Comparison of ENCODE assay signal across 24 cellular contexts in the genomic region with DNA sequence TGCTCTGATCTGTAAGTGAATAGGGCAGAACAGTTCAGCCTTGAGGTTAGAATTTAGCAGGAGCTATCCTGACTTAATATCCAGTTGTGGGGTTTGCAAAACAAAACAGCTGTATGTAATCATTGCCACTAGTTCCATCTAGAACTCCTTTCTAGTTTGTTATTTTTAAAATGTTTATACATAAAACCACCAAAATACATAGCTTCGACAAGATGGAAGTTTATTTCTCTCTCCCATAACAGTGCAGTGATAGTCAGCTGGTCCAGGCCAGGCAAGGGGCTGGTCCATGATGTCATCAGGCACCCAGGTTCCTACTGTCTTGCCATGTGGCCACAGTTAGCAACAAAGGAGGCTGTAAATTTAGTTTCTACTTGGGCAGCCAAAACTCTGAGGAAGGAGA. TPM values are rescaled to one million over a fixed set of nuclear protein-coding genes. Genes with fewer than 3 reads are reported as not detected.
DNase-seq lines count a peak whose midpoint lies in the region; TF ChIP-seq lines count a peak whose summit lies in the region.
"Had no signal": no experiment of that assay in that cellular context is flagged by ENCODE, and none has a peak within 500 bp of the region (broad histone marks: within the 10 kb centered on the region; RNA-seq: fewer than 3 reads in every experiment).

No MANE protein-coding gene starts in this region.

- H3K27ac Mint-ChIP-seq in MCF 10A (ENCODE audit: low read depth, unreplicated experiment): no peak overlapping the region
- H3K27ac Mint-ChIP-seq: CD4-positive, alpha-beta T cell had no signal

- H3K27ac ChIP-seq in mammary epithelial cell (ENCODE audit: insufficient read depth, low read depth, low read length) (no peak overlapping the region), osteoblast (ENCODE audit: low read depth, low read length) (no peak overlapping the region)
- H3K27ac ChIP-seq: BLaER1 had no signal

- H3K4me2 ChIP-seq in mammary epithelial cell (ENCODE audit: insufficient read depth, low read depth, low read length): no peak overlapping the region
- H3K4me2 ChIP-seq in osteoblast (ENCODE audit: insufficient read depth, low read length): no peak overlapping the region
- H3K4me2 ChIP-seq: BLaER1 had no signal

- BruUV-seq in mammary epithelial cell (replicated peaks; lab: Mats Ljungman, UMichigan) (TSS peak; percentile 3), MCF 10A (replicated peaks; lab: Mats Ljungman, UMichigan) (no TSS peak)

- dilution Hi-C loops in mammary epithelial cell (cut with HindIII; ENCODE audit: low sequenced_read_pairs): no loop called here

- H2AFZ ChIP-seq in mammary epithelial cell (ENCODE audit: low read depth, low read length): no peak overlapping the region
- H2AFZ ChIP-seq in osteoblast (ENCODE audit: low read length): no peak overlapping the region

- no peak overlapping the region for H3K4me3 ChIP-seq in mammary epithelial cell (replicated peaks in 1 of 3; ENCODE audit: insufficient read depth in 1 of 3, low read depth in 2 of 3, low read length in 3 of 3)
- no peak overlapping the region for H3K4me3 ChIP-seq in fibroblast of mammary gland (ENCODE audit: control insufficient read depth, low read depth, low read length)
- H3K4me3 ChIP-seq in osteoblast (ENCODE audit: insufficient read depth, low read length): no peak overlapping the region
- H3K4me3 ChIP-seq: BLaER1 had no signal

- H3K9me3 Mint-ChIP-seq in MCF 10A (ENCODE audit: unreplicated experiment): no peaks in the 10 kb centered on the region
- H3K9me3 Mint-ChIP-seq: CD4-positive, alpha-beta T cell had no signal

- WGBS in mammary epithelial cell (ENCODE audit: low coverage, missing lambda C conversion rate): 100% methylated on average over 1 of the region's 1 CpG

- no peaks in the 10 kb centered on the region for H3K27me3 Mint-ChIP-seq in MCF 10A (ENCODE audit: insufficient read depth, unreplicated experiment)
- H3K27me3 Mint-ChIP-seq: CD4-positive, alpha-beta T cell had no signal

- H3K79me2 ChIP-seq in mammary epithelial cell (ENCODE audit: insufficient read depth, low read length) (peaks cover 3% of the 10 kb centered on the region), osteoblast (ENCODE audit: insufficient read depth, low read length) (peaks cover 2% of the 10 kb centered on the region)

- in situ Hi-C loops in mammary epithelial cell (cut with MboI; ENCODE audit: low sequenced_read_pairs in 2 of 2): no loop called here

- no peak for DNase-seq in mammary epithelial cell
- no peak for DNase-seq in MCF 10A (ENCODE audit: unreplicated experiment)
- DNase-seq in M059J (ENCODE audit: low read depth): peak; percentile 9
- peak; percentile 24 for DNase-seq in fibroblast of mammary gland (ENCODE audit: low read depth)
- DNase-seq in osteoblast (ENCODE audit: insufficient read length, low spot score, missing footprints): peak; percentile 13
- DNase-seq in activated effector memory CD4-positive, alpha-beta T cell treated with Interleukin-2 at 50 U/mL for 16 hours: no peak
- DNase-seq in activated CD4-positive, alpha-beta T cell treated with anti-CD3 and anti-CD28 coated beads for 48 hours: no peak
- DNase-seq: Caco-2; CD4-positive, alpha-beta T cell; DMS 273 treated with DMSO at 0.1 percent for 48 hours; GOT3; NCI-H1092; NCI-H1436; NCI-H187 treated with DMSO at 0.1 percent for 48 hours; NCI-H2107; NCI-H446 treated with DMSO at 0.1 percent for 48 hours; NCI-H526 treated with DMSO at 0.1 percent for 48 hours; OCI-M1; Right ventricle myocardium superior had no signal

- no peaks in the 10 kb centered on the region for H3K27me3 ChIP-seq in mammary epithelial cell (ENCODE audit: insufficient read depth, low read length)
- no peaks in the 10 kb centered on the region for H3K27me3 ChIP-seq in osteoblast (ENCODE audit: insufficient read depth, low read length)
- H3K27me3 ChIP-seq: BLaER1 had no signal

- CTCF ChIA-PET in mammary epithelial cell (lab: Charles Lee; ENCODE audit: low non-redundant PET) (no interaction called here), MCF 10A (lab: Yijun Ruan, JAX) (interaction anchor here (0.6 to 3.9 kb wide), 3 partner anchors 10 to 913 kb away, joined by 3 to 20 read pairs (median 3); a partner anchor contains a TSS)

- intact Hi-C loops in mammary epithelial cell (cut with micrococcal nuclease): no loop called here
- intact Hi-C loops in MCF 10A (cut with micrococcal nuclease): no loop called here

- POLR2A ChIA-PET in MCF 10A (lab: Yijun Ruan, JAX): interaction anchor here (1.1 to 2.2 kb wide), 4 partner anchors 9 to 26 kb away, joined by 3 to 6 read pairs (median 4); a partner anchor contains a TSS

- H3K36me3 ChIP-seq in mammary epithelial cell (ENCODE audit: insufficient read depth, low read length): peaks cover 39% of the 10 kb centered on the region
- H3K36me3 ChIP-seq in osteoblast (ENCODE audit: insufficient read depth, low read length): peaks cover 74% of the 10 kb centered on the region

- TF ChIP-seq CTCF in mammary epithelial cell (conservative IDR thresholded peaks at IDR 0.05 in 1 of 2, IDR thresholded peaks at IDR 0.05 in 1 of 2; ENCODE audit: extremely low read depth in 1 of 2, insufficient read depth in 1 of 2, low read depth in 1 of 2, low read length in 2 of 2) (no peak), MCF 10A (IDR thresholded peaks at IDR 0.05; ENCODE audit: unreplicated experiment) (no peak), fibroblast of mammary gland (conservative IDR thresholded peaks at IDR 0.05; ENCODE audit: control insufficient read depth, insufficient read depth, low read depth, low read length) (no peak), osteoblast (IDR thresholded peaks at IDR 0.05; ENCODE audit: extremely low read depth, low read depth, low read length) (no peak)

- H3K4me1 Mint-ChIP-seq in MCF 10A (ENCODE audit: insufficient read depth, unreplicated experiment): no peaks in the 10 kb centered on the region

- no peaks in the 10 kb centered on the region for H3K9me3 ChIP-seq in mammary epithelial cell (replicated peaks; ENCODE audit: insufficient read depth, low read length)
- no peaks in the 10 kb centered on the region for H3K9me3 ChIP-seq in osteoblast (ENCODE audit: low read depth, low read length)
- H3K9me3 ChIP-seq: BLaER1, Caco-2 had no signal

- no peak overlapping the region for H3K4me3 Mint-ChIP-seq in MCF 10A (ENCODE audit: unreplicated experiment)
- H3K4me3 Mint-ChIP-seq: CD4-positive, alpha-beta T cell had no signal

- H3K36me3 Mint-ChIP-seq in MCF 10A (ENCODE audit: insufficient read depth, unreplicated experiment): peaks cover 69% of the 10 kb centered on the region

- H3K4me1 ChIP-seq in mammary epithelial cell (ENCODE audit: insufficient read depth, low read length) (peaks cover 21% of the 10 kb centered on the region), osteoblast (ENCODE audit: insufficient read depth, low read length) (peaks cover 12% of the 10 kb centered on the region)
- H3K4me1 ChIP-seq: Caco-2 had no signal

- H4K20me1 ChIP-seq in mammary epithelial cell (ENCODE audit: insufficient read depth, low read length) (no peaks in the 10 kb centered on the region), osteoblast (ENCODE audit: insufficient read depth, low read length) (peaks cover 12% of the 10 kb centered on the region)

- H3K9ac ChIP-seq in mammary epithelial cell (ENCODE audit: insufficient read depth, low read length): no peak overlapping the region
- H3K9ac ChIP-seq: BLaER1 had no signal

RNA-seq across cellular contexts. Expression of a gene that starts 10.5 kb away (rescaled TPM):
- 10 to 100 TPM in 1 of 2 donors, 1 to 10 TPM in 1; 2.0 to 57.9 TPM for total RNA-seq in mammary epithelial cell
- polyA plus RNA-seq in mammary epithelial cell: 111 TPM
- 100 TPM for polyA minus RNA-seq in mammary epithelial cell
- total RNA-seq in MCF 10A (2022): 50.7 and 74.8 TPM in 2 replicates
- total RNA-seq in M059J (2014; rRNA removed; shearing (Covaris generic)): 69.5 and 98.8 TPM in 2 replicates
- total RNA-seq in osteoblast: 2.2 and 3.5 TPM in 2 replicates

RNA-seq across cellular contexts. Expression of a gene that starts 27.0 kb away (rescaled TPM):
- total RNA-seq in mammary epithelial cell (10 to 100 TPM; 67.8 to 72.4 TPM), MCF 10A (2022) (66.6 and 84.8 TPM in 2 replicates), osteoblast (35.4 and 35.5 TPM in 2 replicates)
- polyA plus RNA-seq in mammary epithelial cell: 67.7 TPM
- polyA minus RNA-seq in mammary epithelial cell: 90.3 TPM
- total RNA-seq in M059J (2014; rRNA removed; shearing (Covaris generic)): 63.4 and 116 TPM in 2 replicates

RNA-seq across cellular contexts. Expression of a gene that starts 27.1 kb away (rescaled TPM):
- total RNA-seq in mammary epithelial cell (10 to 100 TPM; 17.7 to 23.1 TPM), MCF 10A (2022) (13.7 and 20.8 TPM in 2 replicates), osteoblast (14.8 and 15.9 TPM in 2 replicates)
- polyA plus RNA-seq in mammary epithelial cell: 8.6 TPM
- polyA minus RNA-seq in mammary epithelial cell: 35.3 TPM
- 14.4 and 16.1 TPM in 2 replicates for total RNA-seq in M059J (2014; rRNA removed; shearing (Covaris generic))

RNA-seq across cellular contexts. Expression of a gene that starts 44.8 kb away (rescaled TPM):
- not detected for total RNA-seq in mammary epithelial cell
- polyA plus RNA-seq in mammary epithelial cell: 0.06 TPM
- polyA minus RNA-seq in mammary epithelial cell: not detected
- total RNA-seq in MCF 10A (2022): not detected in 2 replicates
- total RNA-seq in M059J (2014; rRNA removed; shearing (Covaris generic)): not detected in 2 replicates
- 0.29 TPM in 1 of 2 replicates, not detected in the other for total RNA-seq in osteoblast
- total RNA-seq: A673; Caco-2; CD4-positive, alpha-beta T cell; LHCN-M2; Right ventricle myocardium superior; RPMI7951; SK-MEL-5 had no signal

Comparison
In these comparisons a context has a peak if more than half of its experiments do, and no peak if none do; other contexts are left out.
1. DNase-seq: peak in M059J (single experiment), fibroblast of mammary gland (single experiment) and osteoblast (single experiment); none in mammary epithelial cell (single experiment), MCF 10A (single experiment), activated effector memory CD4-positive, alpha-beta T cell treated with Interleukin-2 at 50 U/mL for 16 hours (single experiment) and activated CD4-positive, alpha-beta T cell treated with anti-CD3 and anti-CD28 coated beads for 48 hours (single experiment).